Comparison of ENCODE assay signal across 9 cellular contexts in the genomic region with DNA sequence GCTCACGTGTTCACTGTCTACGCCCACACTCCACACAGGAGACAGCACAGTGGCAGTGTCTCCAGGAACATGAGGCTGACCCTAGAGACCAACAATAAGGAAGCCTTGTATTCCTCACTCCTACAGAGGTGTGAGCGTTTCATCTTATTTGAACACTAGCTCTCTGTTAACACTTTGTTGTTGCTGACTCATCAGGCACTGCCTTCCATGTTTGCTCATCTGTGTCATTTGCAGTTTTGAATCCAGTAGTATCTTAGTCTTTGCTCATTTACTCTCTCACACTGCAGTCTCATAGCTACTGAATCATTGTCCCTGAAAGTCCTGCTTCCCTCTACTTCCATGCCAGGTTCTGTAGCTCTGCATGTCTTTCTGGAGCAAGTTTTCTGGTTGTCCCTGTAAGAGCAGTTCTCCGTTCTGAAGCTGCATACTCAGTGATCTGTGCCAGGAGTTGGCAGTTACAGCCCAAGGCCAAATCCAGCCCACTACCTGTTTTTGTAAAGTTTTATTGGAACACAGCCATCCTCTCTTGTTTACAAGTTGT.
A peak's percentile ranks its signal among the peaks of the same experiment; 100 is the strongest.
DNase-seq lines count a peak whose midpoint lies in the region; ATAC-seq and TF ChIP-seq lines count a peak whose summit lies in the region.
"Had no signal": no experiment of that assay in that cellular context is flagged by ENCODE, and none has a peak within 500 bp of the region (broad histone marks: within the 10 kb centered on the region; RNA-seq: fewer than 3 reads in every experiment).

No MANE protein-coding gene starts in this region.

- 46 to 49% methylated on average over 4 of the region's 4 CpGs for WGBS in aorta, 2 donors

- peak; percentile 47 for DNase-seq in amniotic epithelial cell (ENCODE audit: low read depth)
- no peak for DNase-seq in NCI-H748 (lab: John Stamatoyannopoulos, UW; ENCODE audit: unreplicated experiment)
- no peak for DNase-seq in GM10266 (ENCODE audit: extremely low spot score)
- DNase-seq in aorta = no peak
- DNase-seq: left cardiac atrium had no signal

- no peak overlapping the region for H3K4me3 ChIP-seq in neuron (ENCODE audit: low read length)
- H3K4me3 ChIP-seq in aorta (ENCODE audit: low read length in 2 of 2) = no peak overlapping the region

- H3K9me3 ChIP-seq in neuron (ENCODE audit: low read length) (no peaks in the 10 kb centered on the region), aorta (ENCODE audit: control insufficient read depth, low read length) (no peaks in the 10 kb centered on the region)

- peak overlapping the region; percentile 11 for H2AFZ ChIP-seq in neuron (ENCODE audit: low read depth, low read length)

- ATAC-seq in GM18519 (IDR thresholded peaks at IDR 0.05; ENCODE audit: low FRiP score, unreplicated experiment) = peak; percentile 63
- peak; percentile 78 for ATAC-seq in HG03066 (IDR thresholded peaks at IDR 0.05; ENCODE audit: low read depth, unreplicated experiment)
- ATAC-seq in HG02938 (IDR thresholded peaks at IDR 0.05; ENCODE audit: unreplicated experiment) = no peak
- ATAC-seq in aorta (ENCODE audit: low FRiP score) = no peak

- H3K36me3 ChIP-seq in neuron (ENCODE audit: insufficient read depth, low read length) (no peaks in the 10 kb centered on the region), aorta (ENCODE audit: control insufficient read depth in 1 of 2, insufficient read depth in 2 of 2, low read length in 1 of 2) (no peaks in the 10 kb centered on the region)

- intact Hi-C loops in aorta (cut with DNase I) = loop anchor here (5.0 to 10.0 kb wide), 3 partner anchors 217 to 869 kb away; no protein-coding TSS in a partner anchor

- no peak for TF ChIP-seq CTCF in GM10266 (IDR thresholded peaks at IDR 0.05; ENCODE audit: control insufficient read depth, insufficient read depth, low read depth, missing control alignments)

- no peak overlapping the region for H3K27ac ChIP-seq in aorta (ENCODE audit: low read depth in 1 of 2, low read length in 2 of 2)

- H3K27me3 ChIP-seq in neuron (ENCODE audit: insufficient read depth, low read length) = no peaks in the 10 kb centered on the region
- H3K27me3 ChIP-seq in aorta (ENCODE audit: control insufficient read depth in 1 of 2, insufficient read depth in 2 of 2, low read length in 1 of 2) = no peaks in the 10 kb centered on the region

- H3K4me1 ChIP-seq in neuron (ENCODE audit: insufficient read depth, low read length) = no peaks in the 10 kb centered on the region
- H3K4me1 ChIP-seq in aorta (ENCODE audit: control insufficient read depth in 1 of 2, insufficient read depth in 2 of 2, low read length in 2 of 2) = no peaks in the 10 kb centered on the region

Comparison
In these comparisons a context has a peak if more than half of its experiments do, and no peak if none do; other contexts are left out.
1. ATAC-seq: peak in GM18519 (single experiment) and HG03066 (single experiment); none in HG02938 (single experiment) and aorta (single experiment).